ENCODE assay signal across 19 cellular contexts in genomic region chr1:181483561-181484291, GRCh38. TPM values are rescaled to one million over a fixed set of nuclear protein-coding genes. Genes with fewer than 3 reads are reported as not detected.
DNase-seq lines count a peak whose midpoint lies in the region; ATAC-seq and TF ChIP-seq lines count a peak whose summit lies in the region.
"Had no signal": no experiment of that assay in that cellular context is flagged by ENCODE, and none has a peak within 500 bp of the region (broad histone marks: within the 10 kb centered on the region; RNA-seq: fewer than 3 reads in every experiment).

No MANE protein-coding gene starts in this region.

- in situ Hi-C loops in GM13976 (cut with MboI; ENCODE audit: low sequenced_read_pairs, unreplicated experiment), result loop anchor here (5.0 kb wide), 1 partner anchor 564 kb away; no protein-coding TSS in a partner anchor

- no peak overlapping the region for H3K4me3 ChIP-seq in right cardiac atrium (ENCODE audit: low read length)
- H3K4me3 ChIP-seq in right atrium auricular region, result no peak overlapping the region
- H3K4me3 ChIP-seq: body of pancreas, MG63 had no signal

- DNase-seq in COLO668 (lab: John Stamatoyannopoulos, UW; ENCODE audit: unreplicated experiment) (peak; percentile 54), GM13976 (ENCODE audit: low spot score) (peak; percentile 33), caudate nucleus (lab: John Stamatoyannopoulos, UW) (peak in 1 of 61 donors; percentile 2), mesothelial cell of epicardium (ENCODE audit: low spot score in 2 of 2, unreplicated experiment in 2 of 2) (no peak), right cardiac atrium (no peak), NCI-H1694 treated with DMSO at 0.1 percent for 48 hours (lab: John Stamatoyannopoulos, UW) (no peak), superior temporal gyrus (ENCODE audit: extremely low spot score) (no peak), right atrium auricular region (ENCODE audit: low spot score) (no peak)
- DNase-seq: activated CD8-positive, alpha-beta T cell treated with anti-CD3 and anti-CD28 coated beads for 36 hours; activated gamma-delta T cell treated with Interleukin-2 at 50 U/mL for 16 hours; body of pancreas; DND-41; foreskin fibroblast; islet precursor cell; MG63; SIG-M5; stimulated activated CD4-positive, alpha-beta T cell treated with anti-CD3 and anti-CD28 coated beads, Interleukin-15, amount 100 ng/mL, for 24 hours had no signal

- no peak for ATAC-seq in right cardiac atrium
- ATAC-seq: activated CD8-positive, alpha-beta T cell treated with anti-CD3 and anti-CD28 coated beads for 36 hours; body of pancreas had no signal

- H3K36me3 ChIP-seq in right atrium auricular region, result no peaks in the 10 kb centered on the region
- H3K36me3 ChIP-seq: MG63 had no signal

- 8% methylated on average over 38 of the region's 38 CpGs for WGBS in right cardiac atrium

- peak overlapping the region; percentile 58 for H3K27ac ChIP-seq in caudate nucleus (ENCODE audit: low read depth, low read length)
- H3K27ac ChIP-seq in right cardiac atrium (ENCODE audit: low read length), result no peak overlapping the region
- H3K27ac ChIP-seq in right atrium auricular region, result no peak overlapping the region
- H3K27ac ChIP-seq: body of pancreas had no signal

- TF ChIP-seq CTCF in GM13976 (IDR thresholded peaks at IDR 0.05; ENCODE audit: borderline replicate concordance, control extremely low read depth, extremely low read depth, insufficient read depth, missing control alignments) (no peak), mesothelial cell of epicardium (IDR thresholded peaks at IDR 0.05; ENCODE audit: unreplicated experiment) (no peak), right atrium auricular region (IDR thresholded peaks at IDR 0.05) (no peak)

- no peaks in the 10 kb centered on the region for H3K9me3 Mint-ChIP-seq in mesothelial cell of epicardium
- H3K9me3 Mint-ChIP-seq: activated CD8-positive, alpha-beta T cell treated with anti-CD3 and anti-CD28 coated beads for 36 hours had no signal

- peaks cover 18% of the 10 kb centered on the region for H3K4me1 Mint-ChIP-seq in mesothelial cell of epicardium

- intact Hi-C loops in right cardiac atrium (cut with DNase I), result loop anchor here in 2 of 4 donors (10.0 kb wide), 1 partner anchor 581 kb away; the partner anchor contains the start of gene ZNF648 (in 2 of the 2)

- H3K27ac Mint-ChIP-seq in mesothelial cell of epicardium, result no peak overlapping the region
- H3K27ac Mint-ChIP-seq: activated CD8-positive, alpha-beta T cell treated with anti-CD3 and anti-CD28 coated beads for 36 hours had no signal

- H3K9me3 ChIP-seq in right cardiac atrium (ENCODE audit: control insufficient read depth, low read length) (no peaks in the 10 kb centered on the region), right atrium auricular region (no peaks in the 10 kb centered on the region)
- H3K9me3 ChIP-seq: body of pancreas, MG63 had no signal

- no peaks in the 10 kb centered on the region for H3K36me3 Mint-ChIP-seq in mesothelial cell of epicardium

- H3K27me3 Mint-ChIP-seq in mesothelial cell of epicardium (ENCODE audit: low read depth), result peaks cover 99% of the 10 kb centered on the region

- H3K4me1 ChIP-seq in right cardiac atrium (ENCODE audit: control insufficient read depth, insufficient read depth, low read length) (no peaks in the 10 kb centered on the region), right atrium auricular region (peaks cover 0 to 12% of the 10 kb centered on the region in 2 donors)

- H3K27me3 ChIP-seq in right cardiac atrium (ENCODE audit: control insufficient read depth, insufficient read depth), result peaks cover 3% of the 10 kb centered on the region
- H3K27me3 ChIP-seq in right atrium auricular region, result peaks cover 20 to 34% of the 10 kb centered on the region in 2 donors

- H3K4me3 Mint-ChIP-seq in mesothelial cell of epicardium, result peak overlapping the region; percentile 59

RNA-seq across cellular contexts. Expression of gene CACNA1E, which starts 0.4 kb away (rescaled TPM):
- total RNA-seq in mesothelial cell of epicardium, result 0.53 to 0.63 TPM (median 0.60 TPM) in 3 replicates
- 1 to 10 TPM in 3 of 4 donors, under 1 TPM in 1; 0.57 to 3.2 (median 1.9) TPM for total RNA-seq in right cardiac atrium
- polyA plus RNA-seq in right cardiac atrium, result 0.45 TPM
- total RNA-seq in right atrium auricular region, result 1 to 10 TPM; 1.7 to 2.2 TPM
- total RNA-seq: activated CD8-positive, alpha-beta T cell treated with anti-CD3 and anti-CD28 coated beads for 36 hours; HT-29 had no signal
- polyA plus RNA-seq: BJ had no signal

Comparison
In these comparisons a context has a peak if more than half of its experiments do, and no peak if none do; other contexts are left out.
1. DNase-seq: peak in COLO668 (single experiment) and GM13976 (single experiment); none in mesothelial cell of epicardium (0 of 2), right cardiac atrium (0 of 3), NCI-H1694 treated with DMSO at 0.1 percent for 48 hours (single experiment), superior temporal gyrus (single experiment) and right atrium auricular region (single experiment).